8 cellular contexts compared by ENCODE assay signal in the genomic region with DNA sequence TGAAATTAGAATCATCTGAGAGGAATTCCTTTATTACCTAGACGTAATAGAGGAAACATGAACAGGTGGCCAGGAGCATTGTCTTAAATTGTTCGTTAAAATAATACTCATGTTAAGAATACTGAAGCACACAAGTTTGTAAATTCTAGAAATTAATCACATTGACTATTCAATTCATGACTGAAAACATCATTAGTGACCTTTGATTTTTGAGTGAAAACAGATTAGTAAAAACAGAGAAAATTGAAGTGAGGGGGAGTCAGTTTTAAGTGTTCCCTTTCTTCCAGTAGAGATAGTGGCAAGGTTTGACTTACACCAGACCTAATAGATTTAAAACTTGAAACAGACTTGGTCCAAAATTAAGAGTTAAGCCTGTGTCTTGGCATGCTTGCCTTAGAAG. TPM values are rescaled to one million over a fixed set of nuclear protein-coding genes. Genes with fewer than 3 reads are reported as not detected.
DNase-seq lines count a peak whose midpoint lies in the region; ATAC-seq and TF ChIP-seq lines count a peak whose summit lies in the region.

No MANE protein-coding gene starts in this region.

- CTCF ChIA-PET in BJ (lab: Yijun Ruan, JAX): interaction anchor here (0.6 to 1.6 kb wide), 3 partner anchors 12 to 320 kb away, joined by 3 to 6 read pairs (median 4); no protein-coding TSS in a partner anchor

- H3K27ac Mint-ChIP-seq in nephron: peak overlapping the region; percentile 98 to 100 (median 99)

- H3K4me3 ChIP-seq in BJ (ENCODE audit: low read depth, low read length) (peak overlapping the region; percentile 95), MG63 (peak overlapping the region; percentile 100), coronary artery (peak overlapping the region; percentile 99)

- H3K27me3 ChIP-seq in BJ (ENCODE audit: control insufficient read depth, insufficient read depth, low read length): no peaks in the 10 kb centered on the region
- no peaks in the 10 kb centered on the region for H3K27me3 ChIP-seq in MG63

- H3K9me3 ChIP-seq in MG63: no peaks in the 10 kb centered on the region; the same call in 1 of the 2 replicates

- H3K36me3 ChIP-seq in BJ (ENCODE audit: control insufficient read depth, insufficient read depth, low read length) (no peaks in the 10 kb centered on the region), MG63 (peaks cover 33% of the 10 kb centered on the region)

- H3K27me3 Mint-ChIP-seq in nephron (ENCODE audit: low read depth): no peaks in the 10 kb centered on the region

- H3K4me1 Mint-ChIP-seq in nephron: peaks cover 52% of the 10 kb centered on the region

- H3K36me3 Mint-ChIP-seq in nephron (ENCODE audit: low read depth): no peaks in the 10 kb centered on the region

- ATAC-seq in GM18909 (IDR thresholded peaks at IDR 0.05; ENCODE audit: poor library complexity, unreplicated experiment): no peak
- no peak for ATAC-seq in HG03045 (IDR thresholded peaks at IDR 0.05; ENCODE audit: unreplicated experiment)
- ATAC-seq in GM21360 (IDR thresholded peaks at IDR 0.05; ENCODE audit: unreplicated experiment): no peak

- peak overlapping the region; percentile 94 to 98 (median 97) for H3K4me3 Mint-ChIP-seq in nephron

- TF ChIP-seq CTCF in BJ (IDR thresholded peaks at IDR 0.05; ENCODE audit: insufficient read depth, low read depth, low read length) (no peak), coronary artery (IDR thresholded peaks at IDR 0.05) (no peak), nephron (IDR thresholded peaks at IDR 0.05; ENCODE audit: unreplicated experiment in 3 of 3) (no peak)

- POLR2A ChIA-PET in BJ (lab: Charles Lee): no interaction called here

- H3K27ac ChIP-seq in coronary artery: peak overlapping the region; percentile 18 to 100

- H3K9me3 Mint-ChIP-seq in nephron: no peaks in the 10 kb centered on the region

- no peak for DNase-seq in BJ (ENCODE audit: low read depth)
- no peak for DNase-seq in MG63
- DNase-seq in coronary artery (ENCODE audit: low spot score): no peak
- DNase-seq in NCI-H226: no peak

RNA-seq across cellular contexts. Expression of a gene that starts 1.4 kb away (rescaled TPM):
- 18.3 and 33.5 TPM in 2 replicates for polyA plus RNA-seq in BJ (2011; rRNA removed)
- polyA minus RNA-seq in BJ (2011; rRNA and poly(A)+ RNA removed): 19.1 and 22.0 TPM in 2 replicates
- total RNA-seq in MG63 (2014; rRNA removed; shearing (Covaris generic); ENCODE audit: low replicate concordance): 56.1 and 70.7 TPM in 2 replicates

RNA-seq across cellular contexts. Expression of a gene that starts 4.7 kb away (rescaled TPM):
- 29.2 TPM in 2 replicates for polyA plus RNA-seq in BJ (2011; rRNA removed)
- polyA minus RNA-seq in BJ (2011; rRNA and poly(A)+ RNA removed): 17.4 and 21.2 TPM in 2 replicates
- total RNA-seq in MG63 (2014; rRNA removed; shearing (Covaris generic); ENCODE audit: low replicate concordance): 1.1 and 3.5 TPM in 2 replicates

RNA-seq across cellular contexts. Expression of a gene that starts 42.2 kb away (rescaled TPM):
- polyA plus RNA-seq in BJ (2011; rRNA removed): 0.15 and 0.63 TPM in 2 replicates
- 1.5 and 2.6 TPM in 2 replicates for polyA minus RNA-seq in BJ (2011; rRNA and poly(A)+ RNA removed)
- 0.92 TPM in 1 of 2 replicates, not detected in the other for total RNA-seq in MG63 (2014; rRNA removed; shearing (Covaris generic); ENCODE audit: low replicate concordance)
